Comparison of ENCODE assay signal across 2 cellular contexts in the genomic region with DNA sequence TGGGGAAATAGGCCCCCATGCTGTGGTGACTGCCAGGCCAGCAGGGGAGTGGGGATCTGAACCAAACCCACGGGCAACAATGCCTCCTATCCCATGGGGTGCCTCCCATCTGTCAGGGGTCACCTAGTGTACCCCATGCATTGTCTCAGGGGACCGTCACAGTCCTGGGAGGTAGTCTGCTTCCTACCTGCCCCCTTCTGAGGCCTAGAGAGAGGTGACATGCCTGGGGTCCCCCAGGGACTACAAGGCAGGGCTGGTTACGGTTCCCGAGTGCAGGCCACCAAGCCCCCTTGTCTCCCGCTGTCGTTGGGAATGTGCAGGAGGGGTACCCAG.
TF ChIP-seq lines count a peak whose summit lies in the region.

No MANE protein-coding gene starts in this region.

TF ChIP-seq in endothelial cell of umbilical vein, 7 proteins besides CTCF, POLR2A, EP300 and RAD21:
- TF ChIP-seq MYC (IDR thresholded peaks at IDR 0.05; ENCODE audit: low read depth, low read length) (no peak), EZH2 (IDR thresholded peaks at IDR 0.05; ENCODE audit: borderline replicate concordance, low read depth, low read length, severe bottlenecking) (no peak), FOS (IDR thresholded peaks at IDR 0.05; ENCODE audit: borderline replicate concordance, insufficient read depth, low read length) (no peak), POLR2AphosphoS5 (IDR thresholded peaks at IDR 0.05; ENCODE audit: insufficient read depth, low read depth, low read length) (no peak), JUN (IDR thresholded peaks at IDR 0.05; ENCODE audit: borderline replicate concordance, insufficient read depth, insufficient read length, low read depth) (no peak), GATA2 (IDR thresholded peaks at IDR 0.05; ENCODE audit: insufficient read depth, insufficient read length, low read depth, low read length) (no peak)
- TF ChIP-seq, protein P1, sequence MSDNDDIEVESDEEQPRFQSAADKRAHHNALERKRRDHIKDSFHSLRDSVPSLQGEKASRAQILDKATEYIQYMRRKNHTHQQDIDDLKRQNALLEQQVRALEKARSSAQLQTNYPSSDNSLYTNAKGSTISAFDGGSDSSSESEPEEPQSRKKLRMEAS (IDR thresholded peaks at IDR 0.05; ENCODE audit: insufficient read depth, insufficient read length), result no peak
TF ChIP-seq in endothelial cell of umbilical vein: peak in this region for 0.

TF ChIP-seq in SK-N-SH treated with all-trans-retinoic acid at 6 μM for 48 hours, 23 proteins besides CTCF, POLR2A, EP300 and RAD21:
- TF ChIP-seq, protein P2, sequence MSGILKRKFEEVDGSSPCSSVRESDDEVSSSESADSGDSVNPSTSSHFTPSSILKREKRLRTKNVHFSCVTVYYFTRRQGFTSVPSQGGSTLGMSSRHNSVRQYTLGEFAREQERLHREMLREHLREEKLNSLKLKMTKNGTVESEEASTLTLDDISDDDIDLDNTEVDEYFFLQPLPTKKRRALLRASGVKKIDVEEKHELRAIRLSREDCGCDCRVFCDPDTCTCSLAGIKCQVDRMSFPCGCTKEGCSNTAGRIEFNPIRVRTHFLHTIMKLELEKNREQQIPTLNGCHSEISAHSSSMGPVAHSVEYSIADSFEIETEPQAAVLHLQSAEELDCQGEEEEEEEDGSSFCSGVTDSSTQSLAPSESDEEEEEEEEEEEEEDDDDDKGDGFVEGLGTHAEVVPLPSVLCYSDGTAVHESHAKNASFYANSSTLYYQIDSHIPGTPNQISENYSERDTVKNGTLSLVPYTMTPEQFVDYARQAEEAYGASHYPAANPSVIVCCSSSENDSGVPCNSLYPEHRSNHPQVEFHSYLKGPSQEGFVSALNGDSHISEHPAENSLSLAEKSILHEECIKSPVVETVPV (CRISPR knock-in tag; IDR thresholded peaks at IDR 0.05), result no peak
- no peak for TF ChIP-seq PPARA (CRISPR knock-in tag; IDR thresholded peaks at IDR 0.05; ENCODE audit: borderline replicate concordance)
